In genomic region chr3:134886991-134887390, GRCh38 we compare ENCODE assay signal across 23 cellular contexts.
"Had no signal": no experiment of that assay in that cellular context is flagged by ENCODE, and none has a peak within 500 bp of the region (broad histone marks: within the 10 kb centered on the region; RNA-seq: fewer than 3 reads in every experiment).

No MANE protein-coding gene starts in this region.

- H3K27me3 ChIP-seq: neutrophil, pancreas, right lobe of liver, sigmoid colon, stomach, thyroid gland, tibial nerve, upper lobe of left lung, vagina had no signal

- H3K27ac ChIP-seq: neutrophil, pancreas, psoas muscle, right lobe of liver, sigmoid colon, stomach, thoracic aorta, thyroid gland, tibial nerve, upper lobe of left lung, vagina had no signal

- H3K4me3 ChIP-seq: pancreas, psoas muscle, right lobe of liver, sigmoid colon, stomach, thoracic aorta, thyroid gland, tibial nerve, upper lobe of left lung, vagina had no signal

- DNase-seq: naive thymus-derived CD8-positive, alpha-beta T cell; nephron progenitor cell; nucleus accumbens; pancreas; psoas muscle; right cardiac atrium; sigmoid colon; small intestine; stimulated activated CD4-positive, alpha-beta T cell treated with anti-CD3 and anti-CD28 coated beads, Interleukin-15, amount 100 ng/mL, for 24 hours; stimulated activated CD4-positive, alpha-beta T cell treated with anti-CD3 and anti-CD28 coated beads, Interleukin-2, amount 100 ng/mL, for 24 hours; stimulated activated CD4-positive, alpha-beta T cell treated with anti-CD3 and anti-CD28 coated beads, Interleukin-2, amount 100 ng/mL, for 48 hours; stimulated activated CD4-positive, alpha-beta T cell treated with anti-CD3 and anti-CD28 coated beads, Interleukin-4, amount 100 ng/mL, for 24 hours; stimulated activated naive B cell treated with anti-CD40 and anti-IgM and Interleukin-4, amounts not matched to agents 10 μg/mL and 1 μg/mL and 100 μg/mL, for 72 hours; stimulated activated naive CD4-positive, alpha-beta T cell treated with Interleukin-2 at 50 U/mL for 16 hours; stomach; thyroid gland; trophoblast cell; upper lobe of left lung had no signal

- H3K4me1 ChIP-seq: pancreas, psoas muscle, right lobe of liver, stomach, thyroid gland, tibial nerve, upper lobe of left lung, vagina had no signal

- H3K9me3 ChIP-seq: neutrophil, pancreas, psoas muscle, right lobe of liver, sigmoid colon, thyroid gland, vagina had no signal

- H3K36me3 ChIP-seq: neutrophil, pancreas, right lobe of liver, sigmoid colon, stomach, thoracic aorta, thyroid gland, tibial nerve, upper lobe of left lung, vagina had no signal
